Comparison of ENCODE assay signal across 16 cellular contexts in the genomic region with DNA sequence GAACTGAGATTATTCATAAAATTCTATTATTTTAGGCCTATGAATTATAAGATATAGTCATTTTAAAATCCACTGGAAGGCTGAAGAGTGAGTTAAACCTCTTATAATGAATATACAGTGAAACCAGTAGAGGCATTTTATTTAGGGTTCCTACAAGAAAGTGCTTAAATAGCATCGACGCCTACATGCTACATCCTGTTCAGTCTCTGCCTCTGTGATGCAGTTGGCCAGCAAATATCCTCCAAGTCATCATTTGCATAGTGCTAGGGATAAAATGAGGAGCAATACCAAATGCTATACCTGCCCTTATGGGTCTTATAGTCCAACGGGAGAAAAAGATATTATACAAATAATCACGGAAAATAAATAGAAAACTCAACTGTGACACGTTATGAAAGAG. TPM values are rescaled to one million over a fixed set of nuclear protein-coding genes. Genes with fewer than 3 reads are reported as not detected.
DNase-seq lines count a peak whose midpoint lies in the region; ATAC-seq, FAIRE-seq and TF ChIP-seq lines count a peak whose summit lies in the region.
"Had no signal": no experiment of that assay in that cellular context is flagged by ENCODE, and none has a peak within 500 bp of the region (broad histone marks: within the 10 kb centered on the region; RNA-seq: fewer than 3 reads in every experiment).

No MANE protein-coding gene starts in this region.

- peak; percentile 74 for ATAC-seq in activated CD4-positive, alpha-beta T cell treated with anti-CD3 and anti-CD28 coated beads for 36 hours
- peak; percentile 47 for ATAC-seq in HG03469 (IDR thresholded peaks at IDR 0.05; ENCODE audit: unreplicated experiment)
- peak; percentile 65 for ATAC-seq in stimulated activated effector memory CD8-positive, alpha-beta T cell treated with anti-CD3 and anti-CD28 coated beads, Interleukin-12 subunit alpha, Interleukin-12 subunit beta, amount 100 ng/mL, for 72 hours
- ATAC-seq: Panc1 had no signal

- no peaks in the 10 kb centered on the region for H3K9me3 Mint-ChIP-seq in activated CD4-positive, alpha-beta T cell treated with anti-CD3 and anti-CD28 coated beads for 36 hours (ENCODE audit: low read depth)
- H3K9me3 Mint-ChIP-seq in stimulated activated effector memory CD8-positive, alpha-beta T cell treated with anti-CD3 and anti-CD28 coated beads, Interleukin-12 subunit alpha, Interleukin-12 subunit beta, amount 100 ng/mL, for 72 hours = no peaks in the 10 kb centered on the region
- H3K9me3 Mint-ChIP-seq: H9 had no signal

- no peak for FAIRE-seq in GM12891 (lab: Jason Lieb, UNC)

- POLR2A ChIA-PET in activated CD4-positive, alpha-beta T cell treated with anti-CD3 and anti-CD28 coated beads for 36 hours (lab: Charles Lee) = no interaction called here

- no peaks in the 10 kb centered on the region for H3K27me3 Mint-ChIP-seq in activated CD4-positive, alpha-beta T cell treated with anti-CD3 and anti-CD28 coated beads for 36 hours

- H3K27ac ChIP-seq in suprapubic skin (no peak overlapping the region), uterus (no peak overlapping the region)
- H3K27ac ChIP-seq: 22Rv1, HL-60 had no signal

- H3K4me3 Mint-ChIP-seq in activated CD4-positive, alpha-beta T cell treated with anti-CD3 and anti-CD28 coated beads for 36 hours = no peak overlapping the region
- no peak overlapping the region for H3K4me3 Mint-ChIP-seq in stimulated activated effector memory CD8-positive, alpha-beta T cell treated with anti-CD3 and anti-CD28 coated beads, Interleukin-12 subunit alpha, Interleukin-12 subunit beta, amount 100 ng/mL, for 72 hours
- H3K4me3 Mint-ChIP-seq: H9 had no signal

- peaks cover 22% of the 10 kb centered on the region for H3K36me3 ChIP-seq in suprapubic skin
- H3K36me3 ChIP-seq in uterus = no peaks in the 10 kb centered on the region

- TF ChIP-seq POLR2A in suprapubic skin (IDR thresholded peaks at IDR 0.05) (no peak), GM12891 (IDR thresholded peaks at IDR 0.05; ENCODE audit: low read depth, low read length) (no peak), uterus (IDR thresholded peaks at IDR 0.05) (no peak)

- CTCF ChIA-PET in activated CD4-positive, alpha-beta T cell treated with anti-CD3 and anti-CD28 coated beads for 36 hours (lab: Charles Lee) = interaction anchor here (0.5 kb wide), 1 partner anchor 260 kb away, joined by 3 read pairs; no protein-coding TSS in a partner anchor

- WGBS in suprapubic skin = 81% methylated on average over 5 of the region's 5 CpGs

- H3K9me3 ChIP-seq in suprapubic skin (no peaks in the 10 kb centered on the region), uterus (no peaks in the 10 kb centered on the region)

- no peaks in the 10 kb centered on the region for H3K4me1 ChIP-seq in suprapubic skin
- H3K4me1 ChIP-seq in uterus = no peaks in the 10 kb centered on the region

- H3K36me3 Mint-ChIP-seq in activated CD4-positive, alpha-beta T cell treated with anti-CD3 and anti-CD28 coated beads for 36 hours (ENCODE audit: low read depth) = peaks cover 22% of the 10 kb centered on the region
- peaks cover 55% of the 10 kb centered on the region for H3K36me3 Mint-ChIP-seq in stimulated activated effector memory CD8-positive, alpha-beta T cell treated with anti-CD3 and anti-CD28 coated beads, Interleukin-12 subunit alpha, Interleukin-12 subunit beta, amount 100 ng/mL, for 72 hours

- no peak overlapping the region for H3K27ac Mint-ChIP-seq in activated CD4-positive, alpha-beta T cell treated with anti-CD3 and anti-CD28 coated beads for 36 hours
- no peak overlapping the region for H3K27ac Mint-ChIP-seq in stimulated activated effector memory CD8-positive, alpha-beta T cell treated with anti-CD3 and anti-CD28 coated beads, Interleukin-12 subunit alpha, Interleukin-12 subunit beta, amount 100 ng/mL, for 72 hours

- H3K4me1 Mint-ChIP-seq in activated CD4-positive, alpha-beta T cell treated with anti-CD3 and anti-CD28 coated beads for 36 hours = peaks cover 11% of the 10 kb centered on the region
- H3K4me1 Mint-ChIP-seq in stimulated activated effector memory CD8-positive, alpha-beta T cell treated with anti-CD3 and anti-CD28 coated beads, Interleukin-12 subunit alpha, Interleukin-12 subunit beta, amount 100 ng/mL, for 72 hours = peaks cover 5% of the 10 kb centered on the region

- H3K4me3 ChIP-seq in choroid plexus epithelial cell (ENCODE audit: low read depth, low read length) (no peak overlapping the region), suprapubic skin (no peak overlapping the region), uterus (no peak overlapping the region)

- intact Hi-C loops in activated CD4-positive, alpha-beta T cell treated with anti-CD3 and anti-CD28 coated beads for 36 hours (cut with DNase I, micrococcal nuclease) = loop anchor here in 1 of 2 experiments (10.0 kb wide), 1 partner anchor 620 kb away; no protein-coding TSS in a partner anchor
- intact Hi-C loops in uterus (cut with DNase I; ENCODE audit: low total_unique reads) = no loop called here

- H3K27me3 ChIP-seq in suprapubic skin (no peaks in the 10 kb centered on the region), uterus (no peaks in the 10 kb centered on the region)

- no peak for TF ChIP-seq CTCF in choroid plexus epithelial cell (conservative IDR thresholded peaks at IDR 0.05; ENCODE audit: low read depth, low read length)
- no peak for TF ChIP-seq CTCF in suprapubic skin (IDR thresholded peaks at IDR 0.05)
- TF ChIP-seq CTCF in uterus (IDR thresholded peaks at IDR 0.05) = no peak

- no peak for TF ChIP-seq EP300 in suprapubic skin (IDR thresholded peaks at IDR 0.05)

- no peak for DNase-seq in activated CD4-positive, alpha-beta T cell treated with anti-CD3 and anti-CD28 coated beads for 36 hours
- DNase-seq in activated CD4-positive, alpha-beta T cell treated with anti-CD3 and anti-CD28 coated beads for 1 hour = no peak
- DNase-seq in choroid plexus epithelial cell (ENCODE audit: low read depth) (peak; percentile 23), suprapubic skin (ENCODE audit: low spot score in 2 of 2) (no peak), GM12891 (ENCODE audit: insufficient read length, low spot score) (no peak), uterus (no peak)
- no peak for DNase-seq in stimulated activated effector memory CD8-positive, alpha-beta T cell treated with anti-CD3 and anti-CD28 coated beads, Interleukin-12 subunit alpha, Interleukin-12 subunit beta, amount 100 ng/mL, for 72 hours (ENCODE audit: low spot score in 2 of 2)
- DNase-seq: H9, KBM-7, NCI-H1092, NCI-H2227 treated with DMSO at 0.1 percent for 48 hours, SHP77 treated with DMSO at 0.1 percent for 48 hours had no signal

TF ChIP-seq in GM12891, 5 proteins besides CTCF, POLR2A, EP300 and RAD21:
- TF ChIP-seq PAX5 (IDR thresholded peaks at IDR 0.05; ENCODE audit: insufficient read depth, low read length, severe bottlenecking) = no peak
- no peak for TF ChIP-seq SPI1 (IDR thresholded peaks at IDR 0.05; ENCODE audit: low read depth, low read length)
- no peak for TF ChIP-seq POLR2AphosphoS5 (IDR thresholded peaks at IDR 0.05; ENCODE audit: low read depth, low read length)
- no peak for TF ChIP-seq TAF1 (IDR thresholded peaks at IDR 0.05; ENCODE audit: low read depth, low read length)
- TF ChIP-seq POU2F2 (IDR thresholded peaks at IDR 0.05; ENCODE audit: low read depth, low read length) = no peak

RNA-seq across cellular contexts. Expression of a gene that starts 59.6 kb away (rescaled TPM):
- 10 to 100 TPM; 14.0 to 15.2 TPM for total RNA-seq in activated CD4-positive, alpha-beta T cell treated with anti-CD3 and anti-CD28 coated beads for 36 hours
- 10 to 100 TPM; 19.4 to 55.7 (median 28.7) TPM for total RNA-seq in suprapubic skin
- polyA plus RNA-seq in GM12891 (2012; ENCODE audit: low read depth, missing spikeins) = 4.1 TPM
- total RNA-seq in uterus = 10 to 100 TPM; 12.8 to 64.7 (median 35.6) TPM
